13 cellular contexts compared by ENCODE assay signal in genomic region chr9:129394011-129394919, GRCh38.
A peak's percentile ranks its signal among the peaks of the same experiment; 100 is the strongest.
DNase-seq lines count a peak whose midpoint lies in the region; ATAC-seq and TF ChIP-seq lines count a peak whose summit lies in the region.
"Had no signal": no experiment of that assay in that cellular context is flagged by ENCODE, and none has a peak within 500 bp of the region (broad histone marks: within the 10 kb centered on the region; RNA-seq: fewer than 3 reads in every experiment).

No MANE protein-coding gene starts in this region.

- no peak overlapping the region for H3K27ac ChIP-seq in BLaER1 treated with 17β-estradiol and CSF1 and Interleukin-3, amounts not matched to agents 10 nM and 100 nM
- H3K27ac ChIP-seq: C4-2B, upper lobe of left lung had no signal

- DNase-seq in NCI-H1048 (lab: John Stamatoyannopoulos, UW) = peak; percentile 4
- DNase-seq in RPMI8226 = peak; percentile 44
- DNase-seq in neural crest cell (ENCODE audit: low read depth, low spot score) = no peak
- DNase-seq: activated CD8-positive, alpha-beta memory T cell treated with anti-CD3 and anti-CD28 coated beads, Interleukin-2, amount 10 ng/mL, durations not matched to agents 7 days and 5 days; activated naive CD4-positive, alpha-beta T cell treated with anti-CD3 and anti-CD28 coated beads, Interleukin-2, amount 10 ng/mL, durations not matched to agents 7 days and 5 days; NCI-H1694 treated with DMSO at 0.1 percent for 48 hours; stimulated activated CD4-positive, alpha-beta T cell treated with anti-CD3 and anti-CD28 coated beads, Interleukin-2, amount 100 ng/mL, for 48 hours; upper lobe of left lung had no signal

- no peaks in the 10 kb centered on the region for H3K27me3 Mint-ChIP-seq in neural crest cell (ENCODE audit: low read depth)
- H3K27me3 Mint-ChIP-seq: activated CD8-positive, alpha-beta memory T cell treated with anti-CD3 and anti-CD28 coated beads, Interleukin-2, amount 10 ng/mL, durations not matched to agents 7 days and 5 days had no signal

- peaks cover 9 to 49% (median 38%) of the 10 kb centered on the region in 10 experiments for H3K4me1 ChIP-seq in BLaER1 treated with 17β-estradiol and CSF1 and Interleukin-3, amounts not matched to agents 10 nM and 100 nM

- no peak for TF ChIP-seq CTCF in neural crest cell (conservative IDR thresholded peaks at IDR 0.05)

- H3K9me3 Mint-ChIP-seq in neural crest cell = no peaks in the 10 kb centered on the region
- H3K9me3 Mint-ChIP-seq: activated naive CD4-positive, alpha-beta T cell treated with anti-CD3 and anti-CD28 coated beads, Interleukin-2, amount 10 ng/mL, durations not matched to agents 7 days and 5 days had no signal

- H4K20me1 ChIP-seq in BLaER1 treated with 17β-estradiol and CSF1 and Interleukin-3, amounts not matched to agents 10 nM and 100 nM = no peaks in the 10 kb centered on the region

- peak overlapping the region; percentile 45 for H3K4me3 Mint-ChIP-seq in neural crest cell
- H3K4me3 Mint-ChIP-seq: activated CD8-positive, alpha-beta memory T cell treated with anti-CD3 and anti-CD28 coated beads, Interleukin-2, amount 10 ng/mL, durations not matched to agents 7 days and 5 days; activated naive CD4-positive, alpha-beta T cell treated with anti-CD3 and anti-CD28 coated beads, Interleukin-2, amount 10 ng/mL, durations not matched to agents 7 days and 5 days had no signal

- H3K4me2 ChIP-seq in BLaER1 treated with 17β-estradiol and CSF1 and Interleukin-3, amounts not matched to agents 10 nM and 100 nM = peak overlapping the region in 10 of 11 experiments; percentile 4 to 84 (median 72); a peak in 18 of 22 replicates

- no peaks in the 10 kb centered on the region for H3K36me3 ChIP-seq in BLaER1 treated with 17β-estradiol and CSF1 and Interleukin-3, amounts not matched to agents 10 nM and 100 nM
- H3K36me3 ChIP-seq: upper lobe of left lung had no signal

- peaks cover 14% of the 10 kb centered on the region for H3K4me1 Mint-ChIP-seq in neural crest cell
- H3K4me1 Mint-ChIP-seq: activated CD8-positive, alpha-beta memory T cell treated with anti-CD3 and anti-CD28 coated beads, Interleukin-2, amount 10 ng/mL, durations not matched to agents 7 days and 5 days; activated naive CD4-positive, alpha-beta T cell treated with anti-CD3 and anti-CD28 coated beads, Interleukin-2, amount 10 ng/mL, durations not matched to agents 7 days and 5 days had no signal

- peaks cover 0 to 11% (median 0%) of the 10 kb centered on the region in 11 experiments; a peak in 2 of 22 replicates for H3K9me3 ChIP-seq in BLaER1 treated with 17β-estradiol and CSF1 and Interleukin-3, amounts not matched to agents 10 nM and 100 nM (replicated peaks in 1 of 11)
- H3K9me3 ChIP-seq: upper lobe of left lung had no signal

- ATAC-seq in HG03460 (IDR thresholded peaks at IDR 0.05; ENCODE audit: unreplicated experiment) = no peak
- ATAC-seq in GM18498 (IDR thresholded peaks at IDR 0.05; ENCODE audit: unreplicated experiment) = no peak
- no peak for ATAC-seq in activated CD4-positive, CD25-positive, alpha-beta regulatory T cell treated with anti-CD3 and anti-CD28 coated beads, Interleukin-2, amount 50 U/mL, for 24 hours
- ATAC-seq: activated CD8-positive, alpha-beta memory T cell treated with anti-CD3 and anti-CD28 coated beads, Interleukin-2, amount 10 ng/mL, durations not matched to agents 7 days and 5 days had no signal

- H3K36me3 Mint-ChIP-seq in neural crest cell (ENCODE audit: low read depth) = no peaks in the 10 kb centered on the region
- H3K36me3 Mint-ChIP-seq: activated CD8-positive, alpha-beta memory T cell treated with anti-CD3 and anti-CD28 coated beads, Interleukin-2, amount 10 ng/mL, durations not matched to agents 7 days and 5 days; activated naive CD4-positive, alpha-beta T cell treated with anti-CD3 and anti-CD28 coated beads, Interleukin-2, amount 10 ng/mL, durations not matched to agents 7 days and 5 days had no signal

- peaks cover 0 to 7% (median 0%) of the 10 kb centered on the region in 11 experiments; a peak in 2 of 22 replicates for H3K27me3 ChIP-seq in BLaER1 treated with 17β-estradiol and CSF1 and Interleukin-3, amounts not matched to agents 10 nM and 100 nM
- H3K27me3 ChIP-seq: upper lobe of left lung had no signal

- 0 out of 22 replicates have a peak overlapping the region, but pooled peaks of 1 of the 11 experiments have one; percentile 32 for H3K9ac ChIP-seq in BLaER1 treated with 17β-estradiol and CSF1 and Interleukin-3, amounts not matched to agents 10 nM and 100 nM

- H3K4me3 ChIP-seq in BLaER1 treated with 17β-estradiol and CSF1 and Interleukin-3, amounts not matched to agents 10 nM and 100 nM = no peak overlapping the region
- H3K4me3 ChIP-seq: upper lobe of left lung had no signal

- no peak overlapping the region for H3K27ac Mint-ChIP-seq in neural crest cell (ENCODE audit: unreplicated experiment)
- H3K27ac Mint-ChIP-seq: activated CD8-positive, alpha-beta memory T cell treated with anti-CD3 and anti-CD28 coated beads, Interleukin-2, amount 10 ng/mL, durations not matched to agents 7 days and 5 days; activated naive CD4-positive, alpha-beta T cell treated with anti-CD3 and anti-CD28 coated beads, Interleukin-2, amount 10 ng/mL, durations not matched to agents 7 days and 5 days had no signal
